ENCODE assay signal across 9 cellular contexts in genomic region chr6:41638801-41639555, GRCh38. TPM values are rescaled to one million over a fixed set of nuclear protein-coding genes. Genes with fewer than 3 reads are reported as not detected.
DNase-seq lines count a peak whose midpoint lies in the region; ATAC-seq, FAIRE-seq and TF ChIP-seq lines count a peak whose summit lies in the region.
"Had no signal": no experiment of that assay in that cellular context is flagged by ENCODE, and none has a peak within 500 bp of the region (broad histone marks: within the 10 kb centered on the region; RNA-seq: fewer than 3 reads in every experiment).

No MANE protein-coding gene starts in this region.

- H4K8ac ChIP-seq in H1 (ENCODE audit: extremely low read depth, insufficient read depth, low read length): no peak overlapping the region; the same call in 1 of the 2 replicates

- TF ChIP-seq EP300 in H1 (IDR thresholded peaks at IDR 0.05; ENCODE audit: borderline replicate concordance in 1 of 2, low read depth in 2 of 2, low read length in 2 of 2): no peak

- H2BK120ac ChIP-seq in H1 (replicated peaks; ENCODE audit: low read depth, low read length): peak overlapping the region; percentile 23

- 0 out of 2 replicates have a peak overlapping the region, but pooled peaks have one; percentile 86 for H2BK20ac ChIP-seq in H1 (ENCODE audit: low read length)

- peaks cover 63% of the 10 kb centered on the region for H3K4me1 ChIP-seq in SJCRH30
- H3K4me1 ChIP-seq in H1 (replicated peaks in 1 of 4; ENCODE audit: control insufficient read depth in 3 of 4, insufficient read depth in 4 of 4, low read length in 3 of 4): peaks cover 8 to 33% (median 20%) of the 10 kb centered on the region in 4 experiments
- peaks cover 22% of the 10 kb centered on the region for H3K4me1 ChIP-seq in testis

- peak overlapping the region; percentile 24 for H3K4me3 Mint-ChIP-seq in memory B cell

- no peak overlapping the region for H3K27ac Mint-ChIP-seq in memory B cell

- peaks cover 2% of the 10 kb centered on the region for H3K4me1 Mint-ChIP-seq in memory B cell

- peak overlapping the region; percentile 93 for H3K18ac ChIP-seq in H1 (ENCODE audit: extremely low read depth, low read length)

- H4K5ac ChIP-seq in H1 (ENCODE audit: insufficient read length, low read depth, low read length): no peak overlapping the region

- 0% methylated on average over 31 of the region's 43 CpGs; no CpG with 5 or more reads in 1 of the 2 experiments for WGBS in H1 (ENCODE audit: extremely low coverage in 1 of 2, insufficient coverage in 1 of 2, insufficient read length in 1 of 2, insufficient replicate concordance in 2 of 2, low coverage in 1 of 2, low lambda C conversion rate in 2 of 2, missing lambda C conversion rate in 1 of 2), 2 experiments
- 12 to 15% methylated on average over 24 to 41 of the region's 43 CpGs for WGBS in testis, 2 donors

- H4K20me1 ChIP-seq in H1 (replicated peaks in 1 of 2; ENCODE audit: control insufficient read depth in 1 of 2, insufficient read depth in 2 of 2, low read length in 2 of 2): peaks cover 0 to 7% of the 10 kb centered on the region in 2 experiments

- H2AFZ ChIP-seq in H1 (ENCODE audit: low read length): peak overlapping the region; percentile 60; the same call in 1 of the 2 replicates

- H2BK15ac ChIP-seq in H1 (ENCODE audit: low read length): peak overlapping the region; percentile 88; the same call in 1 of the 2 replicates

- peak overlapping the region; percentile 92 for H3K27ac ChIP-seq in SJCRH30
- no peak overlapping the region for H3K27ac ChIP-seq in H1 (ENCODE audit: low read depth, low read length)
- H3K27ac ChIP-seq in testis: peak overlapping the region; percentile 48 to 59

- no peak for TF ChIP-seq POLR2A in H1 (IDR thresholded peaks at IDR 0.05; ENCODE audit: control extremely low read depth in 1 of 2, low read depth in 2 of 2, low read length in 2 of 2)
- TF ChIP-seq POLR2A in testis (IDR thresholded peaks at IDR 0.05): no peak

- H3K4me2 ChIP-seq in H1 (ENCODE audit: insufficient read depth in 1 of 2, low read depth in 2 of 2, low read length in 2 of 2): peak overlapping the region; percentile 89 to 96

- H3K9ac ChIP-seq in H1 (replicated peaks in 1 of 4; ENCODE audit: extremely low read depth in 1 of 4, low read depth in 3 of 4, low read length in 3 of 4): peak overlapping the region in 3 of 4 experiments; percentile 45 to 55 (median 48); a peak in 6 of 7 replicates

- peak overlapping the region; percentile 22 for H3K56ac ChIP-seq in H1 (replicated peaks; ENCODE audit: insufficient read length, low read depth, low read length)

- H3K36me3 Mint-ChIP-seq in memory B cell: no peaks in the 10 kb centered on the region

- peak overlapping the region; percentile 76 for H4K91ac ChIP-seq in H1 (replicated peaks; ENCODE audit: insufficient read length, low read length)

- H3K79me2 ChIP-seq in H1 (ENCODE audit: control insufficient read depth in 1 of 2, insufficient read depth in 2 of 2, low read length in 2 of 2): peaks cover 0 to 5% of the 10 kb centered on the region in 2 experiments; a peak in 1 of 4 replicates

- H2AK5ac ChIP-seq in H1 (ENCODE audit: low read depth, low read length): no peak overlapping the region

- no peak for TF ChIP-seq RAD21 in H1 (IDR thresholded peaks at IDR 0.05 in 1 of 2, conservative IDR thresholded peaks at IDR 0.05 in 1 of 2; ENCODE audit: low read depth in 2 of 2, low read length in 2 of 2)

- no peak overlapping the region for H3K23ac ChIP-seq in H1 (ENCODE audit: insufficient read length)

- DNase-seq in SJCRH30: peak; percentile 78 to 79
- DNase-seq in H1 (ENCODE audit: low read depth in 1 of 2, low spot score in 2 of 2): peak in 1 of 2 experiments; percentile 81
- DNase-seq in memory B cell (ENCODE audit: low spot score in 2 of 2): peak in 1 of 2 donors; percentile 21
- DNase-seq in testis: peak; percentile 74
- no peak for DNase-seq in cortex of kidney (lab: John Stamatoyannopoulos, UW)
- no peak for DNase-seq in activated CD4-positive, alpha-beta T cell treated with anti-CD3 and anti-CD28 coated beads, Interleukin-2, amount 50 U/mL, for 1 hour
- no peak for DNase-seq in activated CD8-positive, alpha-beta memory T cell treated with anti-CD3 and anti-CD28 coated beads, Interleukin-2, amount 50 U/mL, for 4 hours
- DNase-seq: foreskin fibroblast had no signal

- CTCF ChIA-PET in H1 (lab: Charles Lee; ENCODE audit: partially characterized antibody): interaction anchor here (0.6 to 5.1 kb wide), 9 partner anchors 17 to 284 kb away, joined by 3 to 22 read pairs (median 3); no protein-coding TSS in a partner anchor

- ATAC-seq in memory B cell (ENCODE audit: low read depth) (no peak), GM18873 (IDR thresholded peaks at IDR 0.05; ENCODE audit: low FRiP score, unreplicated experiment) (no peak)

- peak overlapping the region; percentile 85; the same call in 1 of the 2 replicates for H2BK12ac ChIP-seq in H1 (ENCODE audit: low read depth, low read length)

- intact Hi-C loops in testis (cut with DNase I; ENCODE audit: low total_unique reads): no loop called here

- peak overlapping the region; percentile 88 for H3K4me3 ChIP-seq in SJCRH30
- peak overlapping the region; percentile 67 to 89 (median 78) for H3K4me3 ChIP-seq in H1 (ENCODE audit: extremely low read depth in 1 of 4, insufficient read depth in 2 of 4, low read depth in 3 of 4, low read length in 4 of 4)
- peak overlapping the region; percentile 53 to 62 for H3K4me3 ChIP-seq in testis

- peaks cover 22% of the 10 kb centered on the region for H3K23me2 ChIP-seq in H1 (ENCODE audit: low read depth, low read length)

- no peak overlapping the region for H3K14ac ChIP-seq in H1 (ENCODE audit: insufficient read length)

- H3K79me1 ChIP-seq in H1 (ENCODE audit: low read depth, low read length): peaks cover 2% of the 10 kb centered on the region; the same call in 1 of the 2 replicates

- peak overlapping the region; percentile 19 for H3K4ac ChIP-seq in H1 (replicated peaks; ENCODE audit: insufficient read length, low read depth, low read length)

- H3K9me3 Mint-ChIP-seq in memory B cell: no peaks in the 10 kb centered on the region

- TF ChIP-seq CTCF in H1 (IDR thresholded peaks at IDR 0.05; ENCODE audit: control extremely low read depth in 1 of 3, insufficient read depth in 1 of 3, low read depth in 1 of 3, low read length in 3 of 3): no peak
- TF ChIP-seq CTCF in testis (IDR thresholded peaks at IDR 0.05): no peak

- no peak for FAIRE-seq in H1 (lab: Jason Lieb, UNC)

- POLR2A ChIA-PET in H1 (lab: Charles Lee; ENCODE audit: partially characterized antibody): interaction anchor here (0.8 to 2.2 kb wide), 9 partner anchors 8 to 83 kb away, joined by 3 to 7 read pairs (median 3); no protein-coding TSS in a partner anchor

- peak overlapping the region; percentile 81; the same call in 1 of the 2 replicates for H2BK5ac ChIP-seq in H1 (ENCODE audit: low read depth, low read length)

- peaks cover 38% of the 10 kb centered on the region for H3K27me3 Mint-ChIP-seq in memory B cell

- H3K9me3 ChIP-seq in SJCRH30 (replicated peaks) (no peaks in the 10 kb centered on the region), H1 (ENCODE audit: insufficient read depth in 2 of 2, low read depth in 1 of 2, low read length in 1 of 2) (no peaks in the 10 kb centered on the region), testis (no peaks in the 10 kb centered on the region)

- H3K36me3 ChIP-seq in SJCRH30 (peaks cover 9% of the 10 kb centered on the region), H1 (ENCODE audit: control insufficient read depth in 2 of 4, insufficient read depth in 4 of 4, low read length in 3 of 4) (no peaks in the 10 kb centered on the region), testis (ENCODE audit: low read depth, missing control alignments) (no peaks in the 10 kb centered on the region)

- H3K27me3 ChIP-seq in SJCRH30 (no peaks in the 10 kb centered on the region), H1 (replicated peaks in 1 of 4; ENCODE audit: control insufficient read depth in 3 of 4, extremely low read depth in 1 of 4, insufficient read depth in 3 of 4, low read length in 3 of 4) (peaks cover 8 to 69% (median 37%) of the 10 kb centered on the region in 4 experiments; a peak in 6 of 7 replicates), testis (no peaks in the 10 kb centered on the region)

TF ChIP-seq in H1, 55 proteins besides CTCF, POLR2A, EP300 and RAD21 (continues in another document):
- TF ChIP-seq MAX (IDR thresholded peaks at IDR 0.05) (0 out of 2 replicates have a peak, but pooled peaks have one; percentile 22), JUN (IDR thresholded peaks at IDR 0.05; ENCODE audit: low read depth, low read length) (no peak), KDM4A (IDR thresholded peaks at IDR 0.05; ENCODE audit: low read depth, low read length, severe bottlenecking) (peak; percentile 54), RNF2 (IDR thresholded peaks at IDR 0.05; ENCODE audit: borderline replicate concordance, low read depth, low read length, missing control alignments, poor library complexity, severe bottlenecking) (peak; percentile 26), EZH2 (IDR thresholded peaks at IDR 0.05; ENCODE audit: low read depth, low read length, severe bottlenecking) (peak; percentile 67)
- TF ChIP-seq, protein P1, sequence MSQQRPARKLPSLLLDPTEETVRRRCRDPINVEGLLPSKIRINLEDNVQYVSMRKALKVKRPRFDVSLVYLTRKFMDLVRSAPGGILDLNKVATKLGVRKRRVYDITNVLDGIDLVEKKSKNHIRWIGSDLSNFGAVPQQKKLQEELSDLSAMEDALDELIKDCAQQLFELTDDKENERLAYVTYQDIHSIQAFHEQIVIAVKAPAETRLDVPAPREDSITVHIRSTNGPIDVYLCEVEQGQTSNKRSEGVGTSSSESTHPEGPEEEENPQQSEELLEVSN (IDR thresholded peaks at IDR 0.05): peak; percentile 25

RNA-seq across cellular contexts. Expression of gene MDFI, which starts 0.7 kb away (rescaled TPM):
- total RNA-seq in SJCRH30 (2014; rRNA removed; shearing (Covaris generic)): 166 and 176 TPM in 2 replicates
- 38.5 and 41.0 TPM in 2 replicates for total RNA-seq in H1 (2021; fragmentation: NEBNext Ultra II Directional; extraction: Animal tissue kit (Norgen Biotek cat#: 25700))
- polyA plus RNA-seq in H1 (2011; rRNA removed) (65.6 and 78.9 TPM in 2 replicates), testis (ENCODE audit: insufficient read depth, low read depth, low replicate concordance) (12.9 TPM)
- polyA plus RNA-seq in H1 (2011; cell fraction: cytosol; rRNA removed): 73.5 TPM
- 60.0 TPM for polyA plus RNA-seq in H1 (2011; cell fraction: nucleus; rRNA removed)
- polyA plus RNA-seq in H1 (2012, experiment 1 of 2): 21.8 to 38.0 TPM (median 35.1 TPM) in 4 replicates
- polyA plus RNA-seq in H1 (2012, experiment 2 of 2): 41.2 TPM
- 36.9 TPM for polyA plus RNA-seq in H1 (2013, experiment 1 of 2)
- polyA plus RNA-seq in H1 (2013, experiment 2 of 2): 40.4 TPM
- polyA minus RNA-seq in H1 (2011; rRNA and poly(A)+ RNA removed): 10.9 and 15.4 TPM in 2 replicates
- 22.2 TPM for polyA minus RNA-seq in H1 (2011; cell fraction: cytosol; rRNA and poly(A)+ RNA removed)
- polyA minus RNA-seq in H1 (2011; cell fraction: nucleus; rRNA and poly(A)+ RNA removed): 12.8 TPM
- total RNA-seq in testis: 10 to 100 TPM; 15.1 to 16.0 TPM

Comparison
In these comparisons a context has a peak if more than half of its experiments do, and no peak if none do; other contexts are left out.
1. DNase-seq: peak in SJCRH30 (2 of 2) and testis (single experiment); none in cortex of kidney (single experiment), activated CD4-positive, alpha-beta T cell treated with anti-CD3 and anti-CD28 coated beads, Interleukin-2, amount 50 U/mL, for 1 hour (single experiment) and activated CD8-positive, alpha-beta memory T cell treated with anti-CD3 and anti-CD28 coated beads, Interleukin-2, amount 50 U/mL, for 4 hours (single experiment).
2. Peak in every context shown above with its lines, with median percentiles within 50 percentile points of each other: H3K4me3 ChIP-seq.